In genomic region chr12:10364839-10365681, GRCh38 we compare ENCODE assay signal across 8 cellular contexts. TPM values are rescaled to one million over a fixed set of nuclear protein-coding genes. Genes with fewer than 3 reads are reported as not detected.
DNase-seq lines count a peak whose midpoint lies in the region; ATAC-seq lines count a peak whose summit lies in the region.

No MANE protein-coding gene starts in this region.

- H3K9me3 ChIP-seq in endocrine pancreas (ENCODE audit: control insufficient read depth, low read length) = no peaks in the 10 kb centered on the region

- peak overlapping the region; percentile 85 for H3K9ac ChIP-seq in endocrine pancreas (ENCODE audit: control insufficient read depth, insufficient read depth, low read length)

- H3K36me3 ChIP-seq in endocrine pancreas (ENCODE audit: control insufficient read depth, insufficient read depth, low read length) = no peaks in the 10 kb centered on the region

- H3K27me3 ChIP-seq in endocrine pancreas (ENCODE audit: control insufficient read depth, insufficient read depth, low read length) = no peaks in the 10 kb centered on the region

- H3K4me3 ChIP-seq in endocrine pancreas (ENCODE audit: control insufficient read depth, insufficient read depth, low read length) = peak overlapping the region; percentile 90

- DNase-seq in AML-193 (lab: John Stamatoyannopoulos, UW) (peak; percentile 54 to 68), NCI-H345 treated with DMSO at 0.1 percent for 48 hours (lab: John Stamatoyannopoulos, UW; ENCODE audit: unreplicated experiment) (peak; percentile 75), lung microvascular endothelial cell (ENCODE audit: low read depth in 2 of 2) (peak; percentile 87 to 89)
- DNase-seq in activated CD4-positive, alpha-beta T cell treated with anti-CD3 and anti-CD28 coated beads, Interleukin-2, amount 50 U/mL, for 4 hours = peak; percentile 49 to 57
- peak; percentile 65 for DNase-seq in stimulated activated naive CD8-positive, alpha-beta T cell treated with anti-CD3 and anti-CD28 coated beads, Interleukin-15, Interleukin-2, amounts not matched to agents 100 U/mL and 50 U/mL, for 24 hours

- ATAC-seq in GM19043 (IDR thresholded peaks at IDR 0.05; ENCODE audit: low read depth, unreplicated experiment) = peak; percentile 39
- peak; percentile 66 for ATAC-seq in HG03159 (IDR thresholded peaks at IDR 0.05; ENCODE audit: unreplicated experiment)
- ATAC-seq in stimulated activated naive CD8-positive, alpha-beta T cell treated with anti-CD3 and anti-CD28 coated beads, Interleukin-15, Interleukin-2, amounts not matched to agents 100 U/mL and 50 U/mL, for 24 hours = peak; percentile 65

- peaks cover 8% of the 10 kb centered on the region for H3K4me1 ChIP-seq in endocrine pancreas (ENCODE audit: control insufficient read depth, insufficient read depth, low read length)

RNA-seq across cellular contexts. Expression of gene KLRK1, which starts 24.8 kb away (rescaled TPM):
- total RNA-seq in lung microvascular endothelial cell = not detected in 2 replicates

RNA-seq across cellular contexts. Expression of gene KLRC4, which starts 44.5 kb away (rescaled TPM):
- total RNA-seq in lung microvascular endothelial cell = not detected in 2 replicates

RNA-seq across cellular contexts. Expression of gene KLRC3, which starts 55.3 kb away (rescaled TPM):
- total RNA-seq in lung microvascular endothelial cell = not detected in 2 replicates

RNA-seq across cellular contexts. Expression of gene KLRD1, which starts 57.4 kb away (rescaled TPM):
- under 0.01 and 0.20 TPM in 2 replicates for total RNA-seq in lung microvascular endothelial cell

Comparison
In these comparisons a context has a peak if more than half of its experiments do, and no peak if none do; other contexts are left out.
1. Peak in every context shown above with its lines: DNase-seq, ATAC-seq and H3K4me3 ChIP-seq.